ENCODE assay signal across 8 cellular contexts in genomic region chr22:43923631-43924548, GRCh38. TPM values are rescaled to one million over a fixed set of nuclear protein-coding genes. Genes with fewer than 3 reads are reported as not detected.
DNase-seq lines count a peak whose midpoint lies in the region; ATAC-seq, FAIRE-seq and TF ChIP-seq lines count a peak whose summit lies in the region.

PNPLA3 (plus strand) TSS chr22:43923805; CDS start chr22:43923912, 107 bp downstream.

- H3K4me1 Mint-ChIP-seq in neural progenitor cell: peaks cover 28% of the 10 kb centered on the region

- H3K36me3 ChIP-seq in neural progenitor cell: no peaks in the 10 kb centered on the region

- H3K36me3 Mint-ChIP-seq in neural progenitor cell: peaks cover 11% of the 10 kb centered on the region

- peaks cover 19% of the 10 kb centered on the region for H3K79me2 ChIP-seq in neural progenitor cell (ENCODE audit: low read depth)

- H3K9me3 ChIP-seq in neural progenitor cell (ENCODE audit: low read depth): no peaks in the 10 kb centered on the region

- peak within 1 kb of the TSS; percentile 36 for H3K27ac Mint-ChIP-seq in neural progenitor cell

- peak within 1 kb of the TSS; percentile 17 for H3K9ac ChIP-seq in neural progenitor cell

- H3K27ac ChIP-seq in neural progenitor cell: peak within 1 kb of the TSS; percentile 34

- ATAC-seq in GM21515 (IDR thresholded peaks at IDR 0.05; ENCODE audit: unreplicated experiment): no peak

- H3K4me2 ChIP-seq in neural progenitor cell: peak within 1 kb of the TSS; percentile 76

- H3K4me1 ChIP-seq in neural progenitor cell: peaks cover 18% of the 10 kb centered on the region

- peaks cover 41% of the 10 kb centered on the region for H4K20me1 ChIP-seq in neural progenitor cell (ENCODE audit: low read depth)

- in situ Hi-C loops in SK-MEL-5 (cut with HindIII; ENCODE audit: low pct_unique_long_range_greater_than_20kb, low sequenced_read_pairs): no loop called here

- no peak for FAIRE-seq in D721Med (lab: Jason Lieb, UNC)

- TF ChIP-seq CTCF in D721Med (IDR thresholded peaks at IDR 0.05; ENCODE audit: insufficient read depth, missing control alignments) (peak; percentile 14), neural progenitor cell (IDR thresholded peaks at IDR 0.05) (peak; percentile 51)

- H3F3A ChIP-seq in neural progenitor cell (ENCODE audit: low read depth): peaks cover 29% of the 10 kb centered on the region

- peaks cover 17% of the 10 kb centered on the region for H3K27me3 Mint-ChIP-seq in neural progenitor cell (ENCODE audit: insufficient read depth, low read depth)

- peak within 1 kb of the TSS; percentile 89 for H3K4me3 Mint-ChIP-seq in neural progenitor cell

- H3K9me3 Mint-ChIP-seq in neural progenitor cell: no peaks in the 10 kb centered on the region

- DNase-seq in D721Med (ENCODE audit: insufficient read length, low spot score): peak; percentile 62
- DNase-seq in LHCN-M2 (ENCODE audit: low read depth): peak; percentile 86
- DNase-seq in SK-MEL-5 (ENCODE audit: low read depth, low spot score): peak; percentile 91
- peak; percentile 40 to 64 (median 46) for DNase-seq in activated naive CD4-positive, alpha-beta T cell (lab: John Stamatoyannopoulos, UW)
- peak; percentile 79 for DNase-seq in foreskin melanocyte
- DNase-seq in neural progenitor cell (ENCODE audit: low spot score): peak; percentile 98
- DNase-seq in stimulated activated naive CD4-positive, alpha-beta T cell treated with Interleukin-2 at 50 U/mL for 16 hours (lab: John Stamatoyannopoulos, UW): peak; percentile 78

- H3K4me3 ChIP-seq in neural progenitor cell: peak within 1 kb of the TSS; percentile 66

- peaks cover 30% of the 10 kb centered on the region for H3K27me3 ChIP-seq in neural progenitor cell

- peak within 1 kb of the TSS; percentile 85 for H2AFZ ChIP-seq in neural progenitor cell (replicated peaks)

RNA-seq across cellular contexts. Expression of gene PNPLA3, which starts in this region (rescaled TPM):
- 21.7 and 23.0 TPM in 2 replicates for total RNA-seq in LHCN-M2 (2014; rRNA removed)
- 17.4 TPM for polyA plus RNA-seq in LHCN-M2 (2012)
- 11.1 and 12.5 TPM in 2 replicates for total RNA-seq in SK-MEL-5 (2014; rRNA removed; shearing (Covaris generic))
- polyA plus RNA-seq in SK-MEL-5 (2015; cell fraction: cytosol; rRNA removed): 12.0 and 20.3 TPM in 2 replicates
- 62.4 and 98.6 TPM in 2 replicates for polyA plus RNA-seq in SK-MEL-5 (2015; cell fraction: nucleus; rRNA removed)
- 4.8 and 9.0 TPM in 2 replicates for total RNA-seq in neural progenitor cell (ENCODE audit: low replicate concordance)

Comparison
In these comparisons a context has a peak if more than half of its experiments do, and no peak if none do; other contexts are left out.
1. DNase-seq: peak in every context shown above with its lines; median percentile 98 in neural progenitor cell; 91 in SK-MEL-5; 86 in LHCN-M2; 79 in foreskin melanocyte; 78 in stimulated activated naive CD4-positive, alpha-beta T cell treated with Interleukin-2 at 50 U/mL for 16 hours; 62 in D721Med; 46 in activated naive CD4-positive, alpha-beta T cell.